ENCODE assay signal across 18 cellular contexts in the genomic region with DNA sequence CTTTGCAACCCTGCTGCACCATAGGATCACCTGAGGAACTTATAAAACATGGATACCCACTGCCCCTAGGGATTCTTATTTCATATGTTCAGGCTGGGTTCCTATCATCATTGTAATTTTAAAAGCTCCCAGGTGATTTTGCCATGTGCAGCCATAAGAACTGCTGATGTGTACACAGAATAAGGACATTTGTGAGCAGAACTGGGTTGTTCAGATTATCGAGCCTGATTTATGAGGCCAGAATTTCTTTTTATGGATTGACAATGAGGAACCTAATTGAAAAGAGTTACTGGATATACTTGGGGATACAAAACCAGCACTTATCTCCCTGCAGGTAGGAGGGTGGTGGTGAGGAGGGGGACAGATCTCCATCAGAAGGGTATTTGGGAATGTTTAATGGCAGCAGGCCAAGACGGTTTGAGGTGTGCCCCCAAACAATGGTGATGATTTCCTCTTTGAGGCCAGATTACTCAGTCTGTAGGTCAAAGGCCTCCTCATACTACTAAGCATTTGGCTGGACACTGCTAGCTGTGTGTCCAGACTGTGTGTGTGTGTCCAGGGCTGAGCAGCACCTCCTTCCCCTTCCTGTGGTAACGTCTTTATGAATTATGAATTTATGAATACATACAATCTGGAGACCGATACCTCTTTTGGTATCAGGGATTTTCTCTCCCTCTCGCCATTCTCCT. TPM values are rescaled to one million over a fixed set of nuclear protein-coding genes. Genes with fewer than 3 reads are reported as not detected.
"Had no signal": no experiment of that assay in that cellular context is flagged by ENCODE, and none has a peak within 500 bp of the region (broad histone marks: within the 10 kb centered on the region; RNA-seq: fewer than 3 reads in every experiment).

No MANE protein-coding gene starts in this region.

- H3K4me3 Mint-ChIP-seq: activated naive CD4-positive, alpha-beta T cell treated with anti-CD3 and anti-CD28 coated beads, Interleukin-2, amount 10 ng/mL, durations not matched to agents 7 days and 5 days; activated T-helper 1 cell treated with anti-CD3 and anti-CD28 coated beads, Interleukin-12 subunit alpha, Interleukin-12 subunit beta, Interleukin-2, Interleukin-4 antibody, amounts not matched to agents 30 ng/mL and 10 ng/mL and 1 ng/mL, durations not matched to agents 14 hours and 24 hours and 36 hours; immature natural killer cell; nephron; T-helper 1 cell treated with Interleukin-12 subunit alpha and Interleukin-12 subunit beta and Interleukin-4 antibody, amounts not matched to agents 30 μg/mL and 1 μg/mL, for 36 hours; WTC11 had no signal

- H3K36me3 ChIP-seq: adrenal gland had no signal

- H3K27ac ChIP-seq: psoas muscle, testis had no signal

- DNase-seq: activated CD4-positive, alpha-beta T cell treated with anti-CD3 and anti-CD28 coated beads for 48 hours; activated naive CD4-positive, alpha-beta T cell treated with anti-CD3 and anti-CD28 coated beads, Interleukin-2, amount 10 ng/mL, durations not matched to agents 7 days and 5 days; adrenal gland; central memory CD4-positive, alpha-beta T cell; cortex of kidney; erythroblast; immature natural killer cell; mesenchymal stem cell; psoas muscle; stimulated activated CD4-positive, alpha-beta T cell treated with anti-CD3 and anti-CD28 coated beads, Interleukin-12 subunit alpha, Interleukin-12 subunit beta, amount 100 ng/mL, for 4 hours; stimulated activated CD4-positive, alpha-beta T cell treated with anti-CD3 and anti-CD28 coated beads, Interleukin-2, amount 100 ng/mL, for 48 hours; stimulated activated CD8-positive, alpha-beta memory T cell treated with anti-CD3 and anti-CD28 coated beads, Interleukin-4, amount 100 ng/mL, for 48 hours; stimulated activated naive CD8-positive, alpha-beta T cell treated with anti-CD3 and anti-CD28 coated beads, Interleukin-15, Interleukin-2, amounts not matched to agents 100 U/mL and 50 U/mL, for 24 hours; testis had no signal

- ATAC-seq: psoas muscle; stimulated activated naive CD8-positive, alpha-beta T cell treated with anti-CD3 and anti-CD28 coated beads, Interleukin-15, Interleukin-2, amounts not matched to agents 100 U/mL and 50 U/mL, for 24 hours; WTC11 had no signal

- H3K9me3 Mint-ChIP-seq: activated naive CD4-positive, alpha-beta T cell treated with anti-CD3 and anti-CD28 coated beads, Interleukin-2, amount 10 ng/mL, durations not matched to agents 7 days and 5 days; activated T-helper 1 cell treated with anti-CD3 and anti-CD28 coated beads, Interleukin-12 subunit alpha, Interleukin-12 subunit beta, Interleukin-2, Interleukin-4 antibody, amounts not matched to agents 30 ng/mL and 10 ng/mL and 1 ng/mL, durations not matched to agents 14 hours and 24 hours and 36 hours had no signal

- H3K9me3 ChIP-seq: psoas muscle, testis had no signal

- H3K4me1 ChIP-seq: psoas muscle had no signal

- H3K27ac Mint-ChIP-seq: activated naive CD4-positive, alpha-beta T cell treated with anti-CD3 and anti-CD28 coated beads, Interleukin-2, amount 10 ng/mL, durations not matched to agents 7 days and 5 days; activated T-helper 1 cell treated with anti-CD3 and anti-CD28 coated beads, Interleukin-12 subunit alpha, Interleukin-12 subunit beta, Interleukin-2, Interleukin-4 antibody, amounts not matched to agents 30 ng/mL and 10 ng/mL and 1 ng/mL, durations not matched to agents 14 hours and 24 hours and 36 hours; immature natural killer cell; T-helper 1 cell treated with Interleukin-12 subunit alpha and Interleukin-12 subunit beta and Interleukin-4 antibody, amounts not matched to agents 30 μg/mL and 1 μg/mL, for 36 hours; WTC11 had no signal

- H3K4me3 ChIP-seq: adrenal gland, psoas muscle, testis had no signal

- H3K4me1 Mint-ChIP-seq: activated naive CD4-positive, alpha-beta T cell treated with anti-CD3 and anti-CD28 coated beads, Interleukin-2, amount 10 ng/mL, durations not matched to agents 7 days and 5 days; immature natural killer cell had no signal

- H3K36me3 Mint-ChIP-seq: activated naive CD4-positive, alpha-beta T cell treated with anti-CD3 and anti-CD28 coated beads, Interleukin-2, amount 10 ng/mL, durations not matched to agents 7 days and 5 days had no signal

- H3K27me3 ChIP-seq: adrenal gland, testis had no signal

RNA-seq across cellular contexts. Expression of a gene that starts 18.9 kb away (rescaled TPM):
- polyA plus RNA-seq: immature natural killer cell had no signal
